ENCODE assay signal across 8 cellular contexts in genomic region chr20:63708301-63709148, GRCh38. TPM values are rescaled to one million over a fixed set of nuclear protein-coding genes. Genes with fewer than 3 reads are reported as not detected.
DNase-seq lines count a peak whose midpoint lies in the region; ATAC-seq and TF ChIP-seq lines count a peak whose summit lies in the region.

No MANE protein-coding gene starts in this region.

- H3K36me3 Mint-ChIP-seq in CD8-positive, alpha-beta T cell: peaks cover 72% of the 10 kb centered on the region
- H3K36me3 Mint-ChIP-seq in effector memory CD8-positive, alpha-beta T cell (ENCODE audit: insufficient read depth): peaks cover 65% of the 10 kb centered on the region

- TSS peak; percentile 68 for BruUV-seq in OCI-LY7 (replicated peaks; lab: Mats Ljungman, UMichigan)

- peak overlapping the region; percentile 76 for H3K4me3 Mint-ChIP-seq in CD8-positive, alpha-beta T cell
- peak overlapping the region; percentile 85 to 87 for H3K4me3 Mint-ChIP-seq in effector memory CD8-positive, alpha-beta T cell

- H3K27ac ChIP-seq in CD8-positive, alpha-beta T cell (ENCODE audit: low read depth, low read length): peak overlapping the region; percentile 51
- H3K27ac ChIP-seq in OCI-LY7 (ENCODE audit: low read depth, low read length, poor library complexity, severe bottlenecking): peak overlapping the region; percentile 23
- H3K27ac ChIP-seq in aorta (ENCODE audit: low read depth in 1 of 2, low read length in 2 of 2): peak overlapping the region in 1 of 2 donors; percentile 14

- H3K4me3 ChIP-seq in CD8-positive, alpha-beta T cell (ENCODE audit: low read depth, low read length): peak overlapping the region; percentile 97
- peak overlapping the region; percentile 97 for H3K4me3 ChIP-seq in OCI-LY7 (ENCODE audit: low read depth, low read length, poor library complexity, severe bottlenecking)
- H3K4me3 ChIP-seq in mononuclear cell (ENCODE audit: low read length): peak overlapping the region; percentile 62
- H3K4me3 ChIP-seq in aorta (ENCODE audit: low read length in 2 of 2): peak overlapping the region; percentile 93 to 96

- no peak overlapping the region for H2AFZ ChIP-seq in OCI-LY7 (ENCODE audit: low read length)

- CTCF ChIA-PET in CD8-positive, alpha-beta T cell (lab: Charles Lee): interaction anchor here (0.8 to 3.7 kb wide), 11 partner anchors 8 to 370 kb away, joined by 3 to 44 read pairs (median 4); partner anchors contain the start of genes LIME1 and SLC2A4RG
- CTCF ChIA-PET in OCI-LY7 (lab: Charles Lee; ENCODE audit: unreplicated experiment): interaction anchor here (1.1 to 1.2 kb wide), 2 partner anchors 32 to 80 kb away, joined by 3 read pairs; no protein-coding TSS in a partner anchor

- no peaks in the 10 kb centered on the region for H3K27me3 Mint-ChIP-seq in CD8-positive, alpha-beta T cell (ENCODE audit: low read depth)
- no peaks in the 10 kb centered on the region for H3K27me3 Mint-ChIP-seq in effector memory CD8-positive, alpha-beta T cell

- POLR2A ChIA-PET in CD8-positive, alpha-beta T cell (lab: Charles Lee): interaction anchor here (0.6 to 3.2 kb wide), 20 partner anchors 10 to 171 kb away, joined by 3 to 73 read pairs (median 5); partner anchors contain the start of genes LIME1, PTK6, RTEL1 and SLC2A4RG
- POLR2A ChIA-PET in OCI-LY7 (lab: Charles Lee): interaction anchor here (0.8 to 2.2 kb wide), 3 partner anchors 15 to 30 kb away, joined by 3 to 13 read pairs (median 5); partner anchors contain the start of gene LIME1

- no peaks in the 10 kb centered on the region for H3K9me2 ChIP-seq in OCI-LY7 (ENCODE audit: insufficient read depth, low read length)

- peaks cover 76% of the 10 kb centered on the region for H3K79me2 ChIP-seq in OCI-LY7 (ENCODE audit: insufficient read depth, low read depth, low read length)

- intact Hi-C loops in CD8-positive, alpha-beta T cell (cut with DNase I, micrococcal nuclease): loop anchor here (1.0 to 5.0 kb wide), 3 partner anchors 28 to 249 kb away; partner anchors contain the start of genes LIME1 (in 1 of the 2), PTK6 (in 1 of the 2) and UCKL1 (in 1 of the 2)
- intact Hi-C loops in OCI-LY7 (cut with micrococcal nuclease; ENCODE audit: unreplicated experiment): loop anchor here (5.0 kb wide), 1 partner anchor 79 kb away; no protein-coding TSS in a partner anchor
- intact Hi-C loops in aorta (cut with DNase I): no loop called here

- peaks cover 43% of the 10 kb centered on the region for H3K4me1 Mint-ChIP-seq in CD8-positive, alpha-beta T cell (ENCODE audit: low read depth)
- peaks cover 37 to 38% of the 10 kb centered on the region in 2 donors for H3K4me1 Mint-ChIP-seq in effector memory CD8-positive, alpha-beta T cell (ENCODE audit: low read depth in 2 of 2)

- 22 to 23% methylated on average over 59 to 67 of the region's 67 CpGs for WGBS in aorta, 2 donors

- H3K4me2 ChIP-seq in OCI-LY7 (ENCODE audit: low read length): peak overlapping the region; percentile 76

- H3K27me3 ChIP-seq in CD8-positive, alpha-beta T cell (ENCODE audit: insufficient read depth, low read length): no peaks in the 10 kb centered on the region
- H3K27me3 ChIP-seq in mononuclear cell (ENCODE audit: insufficient read depth, low read length): no peaks in the 10 kb centered on the region
- no peaks in the 10 kb centered on the region for H3K27me3 ChIP-seq in aorta (ENCODE audit: control insufficient read depth in 1 of 2, insufficient read depth in 2 of 2, low read length in 1 of 2)

- no peak for TF ChIP-seq CTCF in CD8-positive, alpha-beta T cell (IDR thresholded peaks at IDR 0.05)
- TF ChIP-seq CTCF in OCI-LY7 (conservative IDR thresholded peaks at IDR 0.05; ENCODE audit: low read length): no peak

- peak in 1 of 7 experiments; percentile 49 for DNase-seq in CD8-positive, alpha-beta T cell
- DNase-seq in OCI-LY7 (ENCODE audit: low spot score) (no peak), aorta (no peak), NCI-H128 (lab: John Stamatoyannopoulos, UW; ENCODE audit: unreplicated experiment) (no peak), NCI-H1417 treated with DMSO at 0.1 percent for 48 hours (lab: John Stamatoyannopoulos, UW) (no peak)
- no peak for DNase-seq in effector memory CD8-positive, alpha-beta T cell

- H3K9me3 ChIP-seq in CD8-positive, alpha-beta T cell (ENCODE audit: low read length): no peaks in the 10 kb centered on the region
- H3K9me3 ChIP-seq in OCI-LY7 (ENCODE audit: low read length) (peaks cover 10% of the 10 kb centered on the region), mononuclear cell (ENCODE audit: low read depth, low read length) (no peaks in the 10 kb centered on the region), aorta (ENCODE audit: control insufficient read depth, low read length) (no peaks in the 10 kb centered on the region)

- peaks cover 8% of the 10 kb centered on the region; the same call in 1 of the 2 replicates for H4K20me1 ChIP-seq in OCI-LY7 (ENCODE audit: insufficient read depth, low read length)

- no peaks in the 10 kb centered on the region for H3K9me3 Mint-ChIP-seq in CD8-positive, alpha-beta T cell
- no peaks in the 10 kb centered on the region for H3K9me3 Mint-ChIP-seq in effector memory CD8-positive, alpha-beta T cell

- H3K27ac Mint-ChIP-seq in CD8-positive, alpha-beta T cell: peak overlapping the region; percentile 53
- H3K27ac Mint-ChIP-seq in effector memory CD8-positive, alpha-beta T cell: peak overlapping the region; percentile 52 to 94

- H3K4me1 ChIP-seq in CD8-positive, alpha-beta T cell (ENCODE audit: insufficient read depth, low read length): peaks cover 43% of the 10 kb centered on the region
- H3K4me1 ChIP-seq in OCI-LY7 (ENCODE audit: insufficient read depth, low read length, poor library complexity, severe bottlenecking): peaks cover 31% of the 10 kb centered on the region
- peaks cover 43% of the 10 kb centered on the region for H3K4me1 ChIP-seq in mononuclear cell (ENCODE audit: insufficient read depth, low read length)
- H3K4me1 ChIP-seq in aorta (ENCODE audit: control insufficient read depth in 1 of 2, insufficient read depth in 2 of 2, low read length in 2 of 2): no peaks in the 10 kb centered on the region

- H3K36me3 ChIP-seq in CD8-positive, alpha-beta T cell (ENCODE audit: insufficient read depth, low read length): peaks cover 39% of the 10 kb centered on the region
- H3K36me3 ChIP-seq in OCI-LY7 (ENCODE audit: insufficient read depth, low read length) (peaks cover 80% of the 10 kb centered on the region), aorta (ENCODE audit: control insufficient read depth in 1 of 2, insufficient read depth in 2 of 2, low read length in 1 of 2) (peaks cover 0 to 1% of the 10 kb centered on the region in 2 donors)

- peak; percentile 7 for ATAC-seq in CD8-positive, alpha-beta T cell
- peak; percentile 14 for ATAC-seq in GM21737 (IDR thresholded peaks at IDR 0.05; ENCODE audit: unreplicated experiment)
- peak; percentile 23 for ATAC-seq in effector memory CD8-positive, alpha-beta T cell (replicated peaks)
- no peak for ATAC-seq in aorta (ENCODE audit: low FRiP score)

RNA-seq across cellular contexts. Expression of gene ZGPAT, which starts 0.7 kb away (rescaled TPM):
- 10 to 100 TPM; 25.5 to 25.7 TPM for total RNA-seq in CD8-positive, alpha-beta T cell
- total RNA-seq in OCI-LY7 (2014; rRNA removed; shearing (Covaris generic)): 43.1 and 43.9 TPM in 2 replicates
- total RNA-seq in OCI-LY7 (2022): 50.8 and 55.4 TPM in 2 replicates
- 14.0 TPM for total RNA-seq in mononuclear cell
- total RNA-seq in aorta: 10 to 100 TPM; 20.8 to 28.6 TPM
- 10 to 100 TPM; 22.5 to 49.5 TPM for polyA plus RNA-seq in aorta

RNA-seq across cellular contexts. Expression of gene ARFRP1, which starts 0.7 kb away (rescaled TPM):
- 10 to 100 TPM; 25.1 to 28.6 TPM for total RNA-seq in CD8-positive, alpha-beta T cell
- total RNA-seq in OCI-LY7 (2014; rRNA removed; shearing (Covaris generic)): 47.9 and 53.3 TPM in 2 replicates
- total RNA-seq in OCI-LY7 (2022): 82.1 and 85.6 TPM in 2 replicates
- total RNA-seq in mononuclear cell: 13.5 TPM
- 10 to 100 TPM; 46.3 to 51.7 TPM for total RNA-seq in aorta
- polyA plus RNA-seq in aorta: 10 to 100 TPM; 28.9 to 76.2 TPM

RNA-seq across cellular contexts. Expression of gene TNFRSF6B, which starts 12.1 kb away (rescaled TPM):
- total RNA-seq in CD8-positive, alpha-beta T cell: 1 to 10 TPM; 2.0 to 3.0 TPM
- 1.4 and 6.6 TPM in 2 replicates for total RNA-seq in OCI-LY7 (2014; rRNA removed; shearing (Covaris generic))
- total RNA-seq in OCI-LY7 (2022) (1.0 TPM in 1 of 2 replicates, not detected in the other), mononuclear cell (not detected), aorta (10 to 100 TPM in 1 of 2 donors, 1 to 10 TPM in 1; 5.9 to 11.5 TPM)
- polyA plus RNA-seq in aorta: 10 to 100 TPM in 1 of 2 donors, 1 to 10 TPM in 1; 2.1 to 73.9 TPM

RNA-seq across cellular contexts. Expression of gene LIME1, which starts 27.9 kb away (rescaled TPM):
- total RNA-seq in CD8-positive, alpha-beta T cell: 100 to 1,000 TPM; 118 to 123 TPM
- total RNA-seq in OCI-LY7 (2014; rRNA removed; shearing (Covaris generic)): 66.3 and 76.4 TPM in 2 replicates
- 67.9 and 75.6 TPM in 2 replicates for total RNA-seq in OCI-LY7 (2022)
- total RNA-seq in mononuclear cell: 117 TPM
- total RNA-seq in aorta: 1 to 10 TPM; 6.5 to 7.4 TPM
- 10 to 100 TPM in 1 of 2 donors, 1 to 10 TPM in 1; 9.9 to 57.6 TPM for polyA plus RNA-seq in aorta

RNA-seq across cellular contexts. Expression of gene SLC2A4RG, which starts 31.1 kb away (rescaled TPM):
- 10 to 100 TPM; 79.3 to 90.0 TPM for total RNA-seq in CD8-positive, alpha-beta T cell
- 69.8 and 77.9 TPM in 2 replicates for total RNA-seq in OCI-LY7 (2014; rRNA removed; shearing (Covaris generic))
- 110 and 113 TPM in 2 replicates for total RNA-seq in OCI-LY7 (2022)
- total RNA-seq in mononuclear cell: 17.1 TPM
- 10 to 100 TPM; 49.9 to 72.4 TPM for total RNA-seq in aorta
- 10 to 100 TPM; 24.7 to 86.7 TPM for polyA plus RNA-seq in aorta

Comparison
In these comparisons a context has a peak if more than half of its experiments do, and no peak if none do; other contexts are left out.
1. intact Hi-C loops: an anchor here in CD8-positive, alpha-beta T cell (1.0 to 5.0 kb wide) and OCI-LY7 (5.0 kb wide); none called in aorta.